Comparison of ENCODE assay signal across 17 cellular contexts in genomic region chr11:22044126-22044525, GRCh38.
DNase-seq lines count a peak whose midpoint lies in the region; ATAC-seq, FAIRE-seq and TF ChIP-seq lines count a peak whose summit lies in the region.
"Had no signal": no experiment of that assay in that cellular context is flagged by ENCODE, and none has a peak within 500 bp of the region (broad histone marks: within the 10 kb centered on the region; RNA-seq: fewer than 3 reads in every experiment).

No MANE protein-coding gene starts in this region.

- intact Hi-C loops in mucosa of descending colon (cut with DNase I, micrococcal nuclease): no loop called here

- H3K36me3 ChIP-seq in hepatocyte (replicated peaks; ENCODE audit: insufficient read depth, low read depth) (no peaks in the 10 kb centered on the region), mucosa of descending colon (ENCODE audit: low read depth) (no peaks in the 10 kb centered on the region)
- H3K36me3 ChIP-seq: BE2C, HAP-1 had no signal

- H3K4me3 ChIP-seq in hepatocyte (no peak overlapping the region), mucosa of descending colon (no peak overlapping the region)
- H3K4me3 ChIP-seq: HAP-1 had no signal

- ATAC-seq in mucosa of descending colon: peak; percentile 44

- no peak for TF ChIP-seq CTCF in hepatocyte (IDR thresholded peaks at IDR 0.05; ENCODE audit: poor library complexity)
- no peak for TF ChIP-seq CTCF in mucosa of descending colon (IDR thresholded peaks at IDR 0.05)

- H3K9me3 ChIP-seq in hepatocyte (ENCODE audit: low read depth): no peaks in the 10 kb centered on the region
- peaks cover 19% of the 10 kb centered on the region for H3K9me3 ChIP-seq in mucosa of descending colon
- H3K9me3 ChIP-seq: BE2C, Caco-2, HAP-1 had no signal

- WGBS in hepatocyte (ENCODE audit: low lambda C conversion rate, missing lambda C conversion rate): 75% methylated on average over 4 of the region's 4 CpGs

- no peaks in the 10 kb centered on the region for H4K20me1 ChIP-seq in hepatocyte (ENCODE audit: insufficient read depth, poor library complexity, severe bottlenecking)

- DNase-seq in HT-29 (ENCODE audit: low spot score) (peak; percentile 34), RCC 7860 (ENCODE audit: low spot score) (peak; percentile 18), hepatocyte (ENCODE audit: low spot score) (peak; percentile 7), mucosa of descending colon (no peak), HPDE6-E6E7 (ENCODE audit: extremely low spot score) (no peak), HTR-8/SVneo (ENCODE audit: insufficient read length, low spot score) (no peak), retina (no peak)
- DNase-seq: ACHN; BE2C; C1 segment of cervical spinal cord; Caco-2; CD4-positive, CD25-positive, alpha-beta regulatory T cell; DMS79 treated with DMSO at 0.1 percent for 48 hours; GF-D8; KG1 had no signal

- H3K4me1 ChIP-seq in hepatocyte (ENCODE audit: insufficient read depth) (no peaks in the 10 kb centered on the region), mucosa of descending colon (ENCODE audit: low read depth) (no peaks in the 10 kb centered on the region)
- H3K4me1 ChIP-seq: BE2C, Caco-2, HAP-1 had no signal

- H3K27me3 ChIP-seq in hepatocyte: no peaks in the 10 kb centered on the region
- H3K27me3 ChIP-seq: BE2C had no signal

- H2AFZ ChIP-seq in hepatocyte: no peak overlapping the region

- no peak overlapping the region for H3K27ac ChIP-seq in hepatocyte

- H3K9me2 ChIP-seq in hepatocyte (replicated peaks; ENCODE audit: insufficient read depth): no peaks in the 10 kb centered on the region

- FAIRE-seq in RCC 7860 (lab: Jason Lieb, UNC) (no peak), HTR-8/SVneo (lab: Jason Lieb, UNC) (no peak)
- FAIRE-seq: D721Med had no signal

- H3K79me2 ChIP-seq in hepatocyte: no peaks in the 10 kb centered on the region

- H3K4me2 ChIP-seq in hepatocyte: no peak overlapping the region

Comparison
In these comparisons a context has a peak if more than half of its experiments do, and no peak if none do; other contexts are left out.
1. DNase-seq: peak in HT-29 (single experiment), RCC 7860 (single experiment) and hepatocyte (single experiment); none in mucosa of descending colon (0 of 3), HPDE6-E6E7 (single experiment), HTR-8/SVneo (single experiment) and retina (single experiment).